In the genomic region with DNA sequence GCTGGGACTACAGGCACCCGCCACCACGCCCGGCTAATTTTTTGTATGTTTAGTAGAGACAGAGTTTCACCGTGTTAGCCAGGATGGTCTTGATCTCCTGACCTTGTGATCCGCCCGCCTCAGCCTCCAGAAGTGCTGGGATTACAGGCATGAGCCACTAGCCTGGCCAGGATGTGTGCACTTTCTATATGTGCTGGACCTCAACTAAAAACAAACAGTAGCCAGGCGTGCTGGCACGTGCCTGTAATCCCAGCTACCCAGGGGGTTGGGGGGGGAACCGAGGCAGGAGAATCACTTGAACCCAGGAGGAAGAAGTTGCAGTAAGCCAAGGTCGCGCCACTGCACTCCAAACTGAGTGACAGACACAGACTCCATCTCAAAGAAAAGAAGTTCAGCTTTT, we compare ENCODE assay signal across 17 cellular contexts. TPM values are rescaled to one million over a fixed set of nuclear protein-coding genes. Genes with fewer than 3 reads are reported as not detected.
DNase-seq lines count a peak whose midpoint lies in the region; ATAC-seq, FAIRE-seq and TF ChIP-seq lines count a peak whose summit lies in the region.
"Not testable (repeated sequence)": the region's sequence is repeated elsewhere in the genome, so short reads cannot be mapped to it uniquely, and the experiment has no call there.
"Had no signal": no experiment of that assay in that cellular context is flagged by ENCODE, and none has a peak within 500 bp of the region (broad histone marks: within the 10 kb centered on the region; RNA-seq: fewer than 3 reads in every experiment).

No MANE protein-coding gene starts in this region.

- H3K9me3 ChIP-seq in T-helper 17 cell (ENCODE audit: control insufficient read depth, low read length, poor library complexity, severe bottlenecking); breast epithelium; heart left ventricle; psoas muscle; stomach; uterus: not testable (repeated sequence)

- not testable (repeated sequence) for H3K36me3 ChIP-seq in breast epithelium; psoas muscle (ENCODE audit: insufficient read depth in 1 of 2, low read depth in 1 of 2); uterus
- H3K36me3 ChIP-seq in heart left ventricle (peaks cover 0 to 20% (median 9%) of the 10 kb centered on the region in 9 donors), stomach (peaks cover 9 to 26% (median 20%) of the 10 kb centered on the region in 4 donors)

- H3K4me3 Mint-ChIP-seq in T-helper 17 cell = not testable (repeated sequence)
- peak overlapping the region; percentile 65 for H3K4me3 Mint-ChIP-seq in memory B cell

- H3K4me3 ChIP-seq in breast epithelium (peak overlapping the region in 1 of 3 donors; percentile 13), heart left ventricle (peak overlapping the region in 4 of 12 donors; percentile 4 to 29 (median 18)), stomach (peak overlapping the region in 2 of 4 donors; percentile 4 to 8)
- not testable (repeated sequence) for H3K4me3 ChIP-seq in psoas muscle, uterus

- not testable (repeated sequence) for H3K27me3 Mint-ChIP-seq in T-helper 17 cell, memory B cell

- DNase-seq in GM12891 (ENCODE audit: insufficient read length, low spot score); T-helper 17 cell; breast epithelium (ENCODE audit: low spot score in 2 of 2); memory B cell (ENCODE audit: low spot score in 2 of 2); stomach; uterus: not testable (repeated sequence)
- DNase-seq in heart left ventricle (peak in 3 of 5 donors; percentile 13 to 30 (median 28)), psoas muscle (peak in 1 of 2 donors; percentile 28)

- H3K4me1 ChIP-seq in breast epithelium = not testable (repeated sequence)
- H3K4me1 ChIP-seq in heart left ventricle (peaks cover 0 to 50% (median 28%) of the 10 kb centered on the region in 12 donors), psoas muscle (peaks cover 15% of the 10 kb centered on the region), stomach (peaks cover 16 to 52% (median 29%) of the 10 kb centered on the region in 4 donors), uterus (peaks cover 0 to 16% of the 10 kb centered on the region in 2 donors)

- ATAC-seq in T-helper 17 cell; heart left ventricle; memory B cell (ENCODE audit: low read depth): not testable (repeated sequence)
- peak in 1 of 4 donors; percentile 2 for ATAC-seq in psoas muscle

- TF ChIP-seq POLR2A in GM12891 (IDR thresholded peaks at IDR 0.05; ENCODE audit: low read depth, low read length); breast epithelium (IDR thresholded peaks at IDR 0.05); heart left ventricle (IDR thresholded peaks at IDR 0.05); stomach (IDR thresholded peaks at IDR 0.05); uterus (IDR thresholded peaks at IDR 0.05): not testable (repeated sequence)

- 82 to 89% (median 86%) methylated on average over 11 of the region's 11 CpGs for WGBS in heart left ventricle, 4 donors
- WGBS in psoas muscle, 3 donors = 73 to 88% (median 73%) methylated on average over 10 to 11 of the region's 11 CpGs
- 67 to 80% (median 73%) methylated on average over 10 to 11 of the region's 11 CpGs for WGBS in stomach, 5 donors

- not testable (repeated sequence) for TF ChIP-seq EP300 in stomach (IDR thresholded peaks at IDR 0.05)

- not testable (repeated sequence) for H3K27me3 ChIP-seq in breast epithelium; heart left ventricle; psoas muscle (ENCODE audit: insufficient read depth in 3 of 3, low read length in 2 of 3); stomach; uterus

- FAIRE-seq in GM12891 (lab: Jason Lieb, UNC) = peak; percentile 23

- peak overlapping the region; percentile 11 for H3K27ac Mint-ChIP-seq in T-helper 17 cell
- H3K27ac Mint-ChIP-seq in memory B cell = peak overlapping the region; percentile 66

- not testable (repeated sequence) for H3K9me3 Mint-ChIP-seq in memory B cell

- TF ChIP-seq CTCF in breast epithelium (IDR thresholded peaks at IDR 0.05); heart left ventricle (IDR thresholded peaks at IDR 0.05); psoas muscle (IDR thresholded peaks at IDR 0.05); stomach (IDR thresholded peaks at IDR 0.05); uterus (IDR thresholded peaks at IDR 0.05): not testable (repeated sequence)

- H3K27ac ChIP-seq in breast epithelium (peak overlapping the region; percentile 73 to 79), heart left ventricle (peak overlapping the region in 11 of 12 donors; percentile 53 to 88 (median 72)), psoas muscle (peak overlapping the region; percentile 60), stomach (peak overlapping the region in 4 of 5 donors; percentile 60 to 81 (median 78)), uterus (peak overlapping the region; percentile 69 to 71)

- intact Hi-C loops in breast epithelium (cut with DNase I; ENCODE audit: low total_unique reads); heart left ventricle (cut with DNase I); psoas muscle (cut with DNase I); stomach (cut with DNase I; ENCODE audit: low total_unique reads); uterus (cut with DNase I; ENCODE audit: low total_unique reads): not testable (repeated sequence)

- H3K36me3 Mint-ChIP-seq in T-helper 17 cell (ENCODE audit: low read depth); memory B cell: not testable (repeated sequence)

- not testable (repeated sequence) for H3K4me1 Mint-ChIP-seq in T-helper 17 cell
- H3K4me1 Mint-ChIP-seq in memory B cell = peaks cover 45% of the 10 kb centered on the region

RNA-seq across cellular contexts. Expression of a gene that starts 9.5 kb away (rescaled TPM):
- polyA plus RNA-seq in GM12891 (2012; ENCODE audit: low read depth, missing spikeins) = 3.8 TPM
- total RNA-seq in T-helper 17 cell (1 to 10 TPM; 3.7 to 5.9 TPM), breast epithelium (100 to 1,000 TPM in 2 of 3 donors, 10 to 100 TPM in 1; 40.2 to 119 (median 110) TPM), heart left ventricle (10 to 100 TPM; 10.2 to 34.2 (median 20.1) TPM), psoas muscle (10 to 100 TPM in 1 of 4 donors, 1 to 10 TPM in 3; 5.0 to 14.8 (median 7.5) TPM), stomach (100 to 1,000 TPM in 2 of 5 donors, 10 to 100 TPM in 3; 25.7 to 174 (median 30.1) TPM), uterus (100 to 1,000 TPM in 1 of 4 donors, 10 to 100 TPM in 3; 16.2 to 850 (median 60.1) TPM)
- polyA plus RNA-seq in heart left ventricle (10 to 100 TPM; 23.9 to 26.3 TPM), psoas muscle (1 to 10 TPM; 4.5 to 7.2 (median 6.7) TPM), stomach (10 to 100 TPM in 2 of 3 donors, 1 to 10 TPM in 1; 9.0 to 58.3 (median 26.2) TPM)

RNA-seq across cellular contexts. Expression of a gene that starts 26.4 kb away (rescaled TPM):
- not detected for polyA plus RNA-seq in GM12891 (2012; ENCODE audit: low read depth, missing spikeins)
- total RNA-seq in T-helper 17 cell (not detected), breast epithelium (under 1 TPM in 1 of 3 donors, not detected in 2; 0.16 TPM), heart left ventricle (not detected), psoas muscle (under 1 TPM in 1 of 4 donors, not detected in 3; 0.12 TPM), stomach (under 1 TPM in 1 of 5 donors, not detected in 4; 0.73 TPM), uterus (not detected)
- polyA plus RNA-seq in heart left ventricle (not detected), psoas muscle (under 1 TPM in 1 of 3 donors, not detected in 2; 0.03 TPM), stomach (not detected)
- total RNA-seq: activated CD4-positive, alpha-beta memory T cell treated with anti-CD3 and anti-CD28 coated beads, Interleukin-2, amount 10 ng/mL, durations not matched to agents 7 days and 5 days; cardiac septum; frontal cortex; kidney epithelial cell; M059J; mesenteric fat pad; natural killer cell treated with Interleukin-12 subunit alpha and Interleukin-12 subunit beta and Interleukin-15 and Interleukin-18, amount 100 ng/mL, for 72 hours; progenitor cell of endocrine pancreas; temporal lobe had no signal

RNA-seq across cellular contexts. Expression of a gene that starts 57.8 kb away (rescaled TPM):
- polyA plus RNA-seq in GM12891 (2012; ENCODE audit: low read depth, missing spikeins) = 36.2 TPM
- total RNA-seq in T-helper 17 cell (10 to 100 TPM; 75.5 to 77.9 TPM), breast epithelium (10 to 100 TPM; 46.2 to 61.2 (median 50.6) TPM), heart left ventricle (10 to 100 TPM; 32.2 to 59.7 (median 46.0) TPM), psoas muscle (10 to 100 TPM; 44.6 to 58.4 (median 53.3) TPM), stomach (10 to 100 TPM; 33.0 to 68.1 (median 57.8) TPM), uterus (10 to 100 TPM; 40.2 to 61.7 (median 53.2) TPM)
- polyA plus RNA-seq in heart left ventricle (10 to 100 TPM; 18.4 to 24.1 TPM), psoas muscle (10 to 100 TPM; 23.8 to 44.3 (median 34.7) TPM), stomach (10 to 100 TPM; 23.0 to 27.0 (median 26.3) TPM)
